ENCODE assay signal across 8 cellular contexts in genomic region chr19:12802267-12803106, GRCh38.
A peak's percentile ranks its signal among the peaks of the same experiment; 100 is the strongest.
DNase-seq lines count a peak whose midpoint lies in the region; ATAC-seq and TF ChIP-seq lines count a peak whose summit lies in the region.

No MANE protein-coding gene starts in this region.

- peak overlapping the region; percentile 86 for H3K4me3 ChIP-seq in WERI-Rb-1 (ENCODE audit: low read depth, low read length)
- H3K4me3 ChIP-seq in skeletal muscle cell (ENCODE audit: low read depth, low read length), result peak overlapping the region; percentile 92

- no peak for DNase-seq in WERI-Rb-1
- peak; percentile 16 for DNase-seq in globus pallidus (ENCODE audit: low spot score)
- no peak for DNase-seq in skeletal muscle cell (ENCODE audit: low read depth)
- DNase-seq in NCI-H526 treated with DMSO at 0.1 percent for 48 hours (lab: John Stamatoyannopoulos, UW), result no peak
- no peak for DNase-seq in NCI-H2196 (lab: John Stamatoyannopoulos, UW; ENCODE audit: unreplicated experiment)
- DNase-seq in HEK293T (ENCODE audit: extremely low spot score), result no peak

- H3K27ac ChIP-seq in WERI-Rb-1, result peak overlapping the region; percentile 92

- no peaks in the 10 kb centered on the region for H3K27me3 ChIP-seq in WERI-Rb-1 (ENCODE audit: insufficient read depth, low read depth, severe bottlenecking)

- TF ChIP-seq CTCF in WERI-Rb-1 (IDR thresholded peaks at IDR 0.05; ENCODE audit: low read depth, low read length), result no peak

- no peaks in the 10 kb centered on the region for H3K9me3 ChIP-seq in WERI-Rb-1 (ENCODE audit: severe bottlenecking)

- H3K36me3 ChIP-seq in WERI-Rb-1, result peaks cover 41% of the 10 kb centered on the region

- ATAC-seq in GM21825 (IDR thresholded peaks at IDR 0.05; ENCODE audit: unreplicated experiment) (peak; percentile 13), HG03196 (IDR thresholded peaks at IDR 0.05; ENCODE audit: unreplicated experiment) (no peak)

- CTCF ChIA-PET in HEK293T (lab: Yijun Ruan, JAX), result interaction anchor here (1.6 kb wide), 1 partner anchor 25 kb away, joined by 5 read pairs; no protein-coding TSS in a partner anchor

- POLR2A ChIA-PET in HEK293T (lab: Yijun Ruan, JAX), result interaction anchor here (1.2 to 1.6 kb wide), 3 partner anchors 9 to 45 kb away, joined by 3 to 9 read pairs (median 5); partner anchors contain the start of gene JUNB

TF ChIP-seq in HEK293T, 16 proteins besides CTCF, POLR2A, EP300 and RAD21:
- TF ChIP-seq LEF1 (IDR thresholded peaks at IDR 0.05; ENCODE audit: borderline replicate concordance), result no peak
- no peak for TF ChIP-seq PKNOX1 (IDR thresholded peaks at IDR 0.05)
- TF ChIP-seq ELF4 (IDR thresholded peaks at IDR 0.05), result no peak
- no peak for TF ChIP-seq SUZ12 (IDR thresholded peaks at IDR 0.05)
- no peak for TF ChIP-seq FOXK2 (IDR thresholded peaks at IDR 0.05)
- no peak for TF ChIP-seq CTBP1 (IDR thresholded peaks at IDR 0.05; ENCODE audit: borderline replicate concordance)
- no peak for TF ChIP-seq BHLHE40 (IDR thresholded peaks at IDR 0.05; ENCODE audit: borderline replicate concordance)
- TF ChIP-seq NFRKB (IDR thresholded peaks at IDR 0.05), result no peak
- no peak for TF ChIP-seq L3MBTL2 (conservative IDR thresholded peaks at IDR 0.05)
- no peak for TF ChIP-seq FOXA1 (IDR thresholded peaks at IDR 0.05)
TF ChIP-seq in HEK293T: peak in this region for 0.
